ENCODE assay signal across 10 cellular contexts in the genomic region with DNA sequence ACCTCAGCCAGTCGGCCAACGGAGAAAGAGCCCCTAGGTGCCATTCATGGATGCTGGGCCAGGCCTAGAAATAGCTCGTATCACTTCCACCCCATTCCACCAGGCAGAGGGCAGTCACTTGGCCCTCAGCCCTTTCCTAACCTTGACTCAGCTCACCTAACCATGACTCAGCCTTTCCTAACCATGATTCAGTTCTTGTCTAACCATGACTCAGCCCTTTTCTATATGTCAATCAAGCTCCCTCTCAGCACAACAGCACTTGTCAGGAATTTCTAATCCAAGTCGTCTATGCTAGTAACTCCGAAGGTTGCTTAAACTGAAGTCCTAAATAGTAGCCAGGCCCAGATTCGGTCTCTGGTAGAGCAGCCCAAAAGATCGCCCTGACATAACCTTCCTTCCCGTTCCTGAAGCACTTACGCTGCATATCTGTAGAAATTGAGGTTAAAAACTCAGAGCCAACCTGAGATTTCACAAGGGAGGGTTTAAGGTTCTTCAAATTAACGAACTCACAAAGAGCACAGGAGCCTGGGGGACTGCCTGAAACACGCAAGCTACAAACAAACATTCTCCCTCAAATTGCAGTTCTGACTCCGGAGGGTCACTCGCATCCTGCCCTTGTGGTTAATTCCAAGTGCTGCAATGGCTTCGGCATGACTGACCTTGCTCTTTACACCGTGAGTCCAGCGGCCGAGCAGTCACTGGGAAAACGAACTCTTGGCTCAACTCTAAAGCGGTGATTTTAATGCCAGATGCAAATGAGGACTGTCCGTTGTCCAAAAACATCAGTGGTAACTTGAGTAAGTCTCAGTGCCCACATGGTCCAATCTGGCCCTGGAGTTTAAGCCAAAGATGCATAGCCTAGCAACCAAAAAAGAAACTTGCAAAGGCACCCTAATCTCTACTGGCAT.
DNase-seq lines count a peak whose midpoint lies in the region; ATAC-seq and TF ChIP-seq lines count a peak whose summit lies in the region.
"Had no signal": no experiment of that assay in that cellular context is flagged by ENCODE, and none has a peak within 500 bp of the region (broad histone marks: within the 10 kb centered on the region; RNA-seq: fewer than 3 reads in every experiment).

No MANE protein-coding gene starts in this region.

- H3K36me3 ChIP-seq in suprapubic skin: no peaks in the 10 kb centered on the region

- no peaks in the 10 kb centered on the region for H3K27me3 ChIP-seq in suprapubic skin

- peaks cover 10% of the 10 kb centered on the region for H3K4me1 ChIP-seq in suprapubic skin

- DNase-seq in HK-2 (ENCODE audit: unreplicated experiment) (peak; percentile 39), RPMI7951 (ENCODE audit: low read depth) (peak; percentile 81), fibroblast of mammary gland (ENCODE audit: low read depth) (peak; percentile 50), pons (ENCODE audit: low spot score) (peak; percentile 47), NOMO-1 (lab: John Stamatoyannopoulos, UW; ENCODE audit: unreplicated experiment in 2 of 2) (no peak), suprapubic skin (ENCODE audit: low spot score in 2 of 2) (no peak)
- DNase-seq: stimulated activated CD4-positive, alpha-beta T cell treated with anti-CD3 and anti-CD28 coated beads, Interleukin-2, amount 100 ng/mL, for 48 hours had no signal

- H3K4me3 ChIP-seq in fibroblast of mammary gland (ENCODE audit: control insufficient read depth, low read depth, low read length) (no peak overlapping the region), suprapubic skin (no peak overlapping the region)

- 81% methylated on average over 20 of the region's 20 CpGs for WGBS in suprapubic skin

- TF ChIP-seq CTCF in fibroblast of mammary gland (conservative IDR thresholded peaks at IDR 0.05; ENCODE audit: control insufficient read depth, insufficient read depth, low read depth, low read length): no peak
- no peak for TF ChIP-seq CTCF in suprapubic skin (IDR thresholded peaks at IDR 0.05)

- ATAC-seq in HG02610 (IDR thresholded peaks at IDR 0.05; ENCODE audit: unreplicated experiment) (no peak), HG03442 (IDR thresholded peaks at IDR 0.05; ENCODE audit: unreplicated experiment) (no peak)
- ATAC-seq: activated naive CD4-positive, alpha-beta T cell treated with anti-CD3 and anti-CD28 coated beads, Interleukin-2, amount 50 U/mL, for 72 hours had no signal

- no peak overlapping the region for H3K27ac ChIP-seq in suprapubic skin

- no peaks in the 10 kb centered on the region for H3K9me3 ChIP-seq in suprapubic skin

- TF ChIP-seq EP300 in suprapubic skin (IDR thresholded peaks at IDR 0.05): no peak

- TF ChIP-seq POLR2A in suprapubic skin (IDR thresholded peaks at IDR 0.05): no peak

Comparison
In these comparisons a context has a peak if more than half of its experiments do, and no peak if none do; other contexts are left out.
1. DNase-seq: peak in HK-2 (single experiment), RPMI7951 (single experiment), fibroblast of mammary gland (single experiment) and pons (single experiment); none in NOMO-1 (0 of 2) and suprapubic skin (0 of 2).